ENCODE assay signal across 27 cellular contexts in genomic region chr12:23433121-23433520, GRCh38.
"Had no signal": no experiment of that assay in that cellular context is flagged by ENCODE, and none has a peak within 500 bp of the region (broad histone marks: within the 10 kb centered on the region; RNA-seq: fewer than 3 reads in every experiment).

No MANE protein-coding gene starts in this region.

- H3K9me3 ChIP-seq: testis, thoracic aorta, thyroid gland, tibial artery, transverse colon, upper lobe of left lung, upper lobe of right lung, uterus, vagina had no signal

- H3K4me3 ChIP-seq: stomach, suprapubic skin, testis, thoracic aorta, thyroid gland, tibial artery, tibial nerve, transverse colon, upper lobe of left lung, upper lobe of right lung, uterus, vagina had no signal

- H3K36me3 ChIP-seq: stomach, suprapubic skin, thoracic aorta, thyroid gland, tibial artery, tibial nerve, transverse colon, upper lobe of left lung, upper lobe of right lung, uterus, vagina had no signal

- FAIRE-seq: urothelium cell line had no signal

- DNase-seq: stimulated activated CD4-positive, alpha-beta T cell treated with anti-CD3 and anti-CD28 coated beads, Interleukin-2, amount 100 ng/mL, for 48 hours; stimulated activated CD4-positive, alpha-beta T cell treated with anti-CD3 and anti-CD28 coated beads, Interleukin-4, amount 100 ng/mL, for 1 hour; stimulated activated CD4-positive, alpha-beta T cell treated with anti-CD3 and anti-CD28 coated beads, Interleukin-4, amount 100 ng/mL, for 24 hours; stimulated activated CD4-positive, alpha-beta T cell treated with anti-CD3 and anti-CD28 coated beads, Interleukin-4, amount 100 ng/mL, for 4 hours; stimulated activated CD8-positive, alpha-beta memory T cell treated with anti-CD3 and anti-CD28 coated beads, Interleukin-4, amount 100 ng/mL, for 48 hours; stimulated activated naive B cell treated with anti-CD40 and anti-IgM and Interleukin-4, amounts not matched to agents 10 μg/mL and 1 μg/mL and 100 μg/mL, for 72 hours; stimulated activated naive CD4-positive, alpha-beta T cell; stimulated activated naive CD4-positive, alpha-beta T cell treated with Interleukin-2 at 50 U/mL for 16 hours; stimulated activated naive CD8-positive, alpha-beta T cell treated with anti-CD3 and anti-CD28 coated beads, Interleukin-15, amount 100 ng/mL, for 72 hours; stimulated activated naive CD8-positive, alpha-beta T cell treated with anti-CD3 and anti-CD28 coated beads, Interleukin-15, Interleukin-2, amounts not matched to agents 100 U/mL and 50 U/mL, for 24 hours; stomach; substantia nigra; testis; thyroid gland; tibial artery; transverse colon; trophoblast cell; upper lobe of left lung; upper lobe of right lung; uterus had no signal

- H3K27ac ChIP-seq: stomach, suprapubic skin, testis, thoracic aorta, thyroid gland, tibial artery, tibial nerve, transverse colon, upper lobe of left lung, upper lobe of right lung, uterus, vagina had no signal

- H3K4me1 ChIP-seq: stomach, suprapubic skin, testis, thyroid gland, tibial artery, tibial nerve, transverse colon, upper lobe of left lung, upper lobe of right lung, uterus, vagina had no signal

- H3K27me3 ChIP-seq: stomach, suprapubic skin, testis, thyroid gland, tibial artery, tibial nerve, transverse colon, upper lobe of left lung, upper lobe of right lung, uterus, vagina had no signal

- ATAC-seq: stimulated activated effector memory CD8-positive, alpha-beta T cell treated with anti-CD3 and anti-CD28 coated beads, Interleukin-12 subunit alpha, Interleukin-12 subunit beta, amount 100 ng/mL, for 72 hours; stimulated activated memory B cell treated with anti-CD40 and anti-IgM and Interleukin-4, amounts not matched to agents 10 μg/mL and 1 μg/mL and 100 μg/mL, for 72 hours; stimulated activated naive B cell treated with anti-CD40 and anti-IgM and Interleukin-4, amounts not matched to agents 10 μg/mL and 1 μg/mL and 100 μg/mL, for 72 hours; stimulated activated naive CD8-positive, alpha-beta T cell treated with anti-CD3 and anti-CD28 coated beads, Interleukin-15, amount 100 ng/mL, for 72 hours; stimulated activated naive CD8-positive, alpha-beta T cell treated with anti-CD3 and anti-CD28 coated beads, Interleukin-15, Interleukin-2, amounts not matched to agents 100 U/mL and 50 U/mL, for 24 hours; upper lobe of right lung had no signal
